ENCODE assay signal across 28 cellular contexts in genomic region chr19:15109768-15110417, GRCh38. TPM values are rescaled to one million over a fixed set of nuclear protein-coding genes. Genes with fewer than 3 reads are reported as not detected.
"Had no signal": no experiment of that assay in that cellular context is flagged by ENCODE, and none has a peak within 500 bp of the region (broad histone marks: within the 10 kb centered on the region; RNA-seq: fewer than 3 reads in every experiment).

No MANE protein-coding gene starts in this region.

- H3K27me3 ChIP-seq: testis had no signal

- H3K4me2 ChIP-seq: hepatocyte had no signal

- H3K4me3 ChIP-seq: coronary artery, hepatocyte, testis, transverse colon had no signal

- FAIRE-seq: endothelial cell of umbilical vein, islet of Langerhans, small intestine had no signal

- H3K4me3 Mint-ChIP-seq: endodermal cell; stimulated activated naive CD8-positive, alpha-beta T cell treated with anti-CD3 and anti-CD28 coated beads, Interleukin-15, Interleukin-2, amounts not matched to agents 100 ng/mL and 50 ng/mL, for 24 hours had no signal

- ATAC-seq: naive thymus-derived CD4-positive, alpha-beta T cell had no signal

- H3K9me3 Mint-ChIP-seq: endodermal cell; neural crest cell; stimulated activated naive CD8-positive, alpha-beta T cell treated with anti-CD3 and anti-CD28 coated beads, Interleukin-15, Interleukin-2, amounts not matched to agents 100 ng/mL and 50 ng/mL, for 24 hours had no signal

- H3K27ac ChIP-seq: hepatocyte, testis had no signal

- H3K9me3 ChIP-seq: testis, transverse colon had no signal

- H2AFZ ChIP-seq: hepatocyte had no signal

- H3K27ac Mint-ChIP-seq: endodermal cell; naive thymus-derived CD4-positive, alpha-beta T cell; stimulated activated naive CD8-positive, alpha-beta T cell treated with anti-CD3 and anti-CD28 coated beads, Interleukin-15, Interleukin-2, amounts not matched to agents 100 ng/mL and 50 ng/mL, for 24 hours had no signal

- DNase-seq: effector CD4-positive, alpha-beta T cell; endodermal cell; foreskin melanocyte; head of caudate nucleus; kidney glomerular epithelial cell; mesendoderm; naive thymus-derived CD4-positive, alpha-beta T cell; small intestine; stimulated activated CD4-positive, alpha-beta T cell treated with anti-CD3 and anti-CD28 coated beads, Interleukin-12 subunit alpha, Interleukin-12 subunit beta, amount 100 ng/mL, for 4 hours; stimulated activated CD4-positive, alpha-beta T cell treated with anti-CD3 and anti-CD28 coated beads, Interleukin-2, amount 100 ng/mL, for 48 hours; testis; transverse colon had no signal

- H3K36me3 ChIP-seq: transverse colon had no signal

RNA-seq across cellular contexts. Expression of gene SYDE1, which starts 2.7 kb away (rescaled TPM):
- total RNA-seq: mononuclear cell had no signal

RNA-seq across cellular contexts. Expression of gene OR1I1, which starts 27.9 kb away (rescaled TPM):
- total RNA-seq: chondrocyte; dermis microvascular lymphatic vessel endothelial cell; endodermal cell; endothelial cell of umbilical vein; hepatocyte; liver; lung microvascular endothelial cell; mononuclear cell; naive thymus-derived CD4-positive, alpha-beta T cell; neural crest cell; osteocyte; pulmonary artery endothelial cell; subcutaneous adipose tissue; testis; transverse colon; urinary bladder had no signal
- polyA plus RNA-seq: endothelial cell of umbilical vein; esophagus; hepatocyte; liver; naive thymus-derived CD4-positive, alpha-beta T cell; small intestine; urinary bladder had no signal
